7 cellular contexts compared by ENCODE assay signal in the genomic region with DNA sequence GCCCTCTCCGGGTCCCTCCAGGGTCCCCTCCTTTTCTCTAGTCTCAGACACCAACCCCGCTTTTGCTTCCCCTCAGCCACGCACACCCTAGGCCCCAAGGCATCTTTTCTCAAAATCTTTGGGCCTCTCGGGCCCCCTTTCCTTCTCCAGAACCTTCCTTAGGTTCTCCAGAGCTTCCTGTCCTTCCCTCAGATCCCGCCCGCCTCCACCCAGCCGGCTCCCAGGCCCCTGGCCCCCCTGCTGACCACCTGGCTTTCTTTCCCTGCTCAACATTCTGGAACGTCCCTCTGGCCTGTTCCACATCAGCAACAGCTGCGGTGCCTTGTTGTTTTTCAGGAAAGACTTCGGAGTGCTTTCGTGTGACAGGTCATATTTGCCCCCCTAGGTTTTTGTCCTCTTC. TPM values are rescaled to one million over a fixed set of nuclear protein-coding genes. Genes with fewer than 3 reads are reported as not detected.
A peak's percentile ranks its signal among the peaks of the same experiment; 100 is the strongest.
DNase-seq lines count a peak whose midpoint lies in the region; ATAC-seq and TF ChIP-seq lines count a peak whose summit lies in the region.

No MANE protein-coding gene starts in this region.

- no peak for TF ChIP-seq CTCF in HFFc6 (IDR thresholded peaks at IDR 0.05)

- H3K4me3 Mint-ChIP-seq in HFFc6: peak overlapping the region; percentile 90
- H3K4me3 Mint-ChIP-seq in activated T-helper 2 cell treated with anti-CD3 and anti-CD28 coated beads, Interferon-gamma antibody, Interleukin-2, Interleukin-4, amounts not matched to agents 10 μg/mL and 5 μg/mL and 100 μg/mL, durations not matched to agents 14 hours and 24 hours and 36 hours (ENCODE audit: low read depth): peak overlapping the region; percentile 91
- H3K4me3 Mint-ChIP-seq in stimulated activated memory B cell treated with anti-CD40 and anti-IgM and Interleukin-4, amounts not matched to agents 10 μg/mL and 1 μg/mL and 100 μg/mL, for 72 hours: peak overlapping the region; percentile 94

- intact Hi-C loops in activated T-helper 2 cell treated with anti-CD3 and anti-CD28 coated beads, Interferon-gamma antibody, Interleukin-2, Interleukin-4, amounts not matched to agents 10 μg/mL and 5 μg/mL and 100 μg/mL, durations not matched to agents 14 hours and 24 hours and 36 hours (cut with micrococcal nuclease): loop anchor here (2.0 to 5.0 kb wide), 2 partner anchors 17 to 50 kb away; no protein-coding TSS in a partner anchor

- H3K27me3 Mint-ChIP-seq in HFFc6 (ENCODE audit: insufficient read depth): peaks cover 1% of the 10 kb centered on the region
- H3K27me3 Mint-ChIP-seq in activated T-helper 2 cell treated with anti-CD3 and anti-CD28 coated beads, Interferon-gamma antibody, Interleukin-2, Interleukin-4, amounts not matched to agents 10 μg/mL and 5 μg/mL and 100 μg/mL, durations not matched to agents 14 hours and 24 hours and 36 hours (ENCODE audit: low read depth): no peaks in the 10 kb centered on the region
- no peaks in the 10 kb centered on the region for H3K27me3 Mint-ChIP-seq in stimulated activated memory B cell treated with anti-CD40 and anti-IgM and Interleukin-4, amounts not matched to agents 10 μg/mL and 1 μg/mL and 100 μg/mL, for 72 hours

- no peak for ATAC-seq in stimulated activated memory B cell treated with anti-CD40 and anti-IgM and Interleukin-4, amounts not matched to agents 10 μg/mL and 1 μg/mL and 100 μg/mL, for 72 hours

- H3K36me3 Mint-ChIP-seq in HFFc6 (ENCODE audit: low read depth): peaks cover 8% of the 10 kb centered on the region; the same call in 1 of the 2 replicates
- peaks cover 47% of the 10 kb centered on the region for H3K36me3 Mint-ChIP-seq in activated T-helper 2 cell treated with anti-CD3 and anti-CD28 coated beads, Interferon-gamma antibody, Interleukin-2, Interleukin-4, amounts not matched to agents 10 μg/mL and 5 μg/mL and 100 μg/mL, durations not matched to agents 14 hours and 24 hours and 36 hours (ENCODE audit: low read depth)
- H3K36me3 Mint-ChIP-seq in stimulated activated memory B cell treated with anti-CD40 and anti-IgM and Interleukin-4, amounts not matched to agents 10 μg/mL and 1 μg/mL and 100 μg/mL, for 72 hours: peaks cover 28% of the 10 kb centered on the region

- H3K4me3 ChIP-seq in iPS-18c (ENCODE audit: insufficient read depth, low read depth, low read length): peak overlapping the region; percentile 67

- H3K9me3 ChIP-seq in iPS-18c (ENCODE audit: control insufficient read depth, insufficient read depth, low read length): no peaks in the 10 kb centered on the region

- DNase-seq in HFFc6 (no peak), dedifferentiated amniotic fluid mesenchymal stem cell (ENCODE audit: extremely low spot score) (no peak), midbrain (lab: John Stamatoyannopoulos, UW) (no peak), AML-193 (lab: John Stamatoyannopoulos, UW) (no peak)
- DNase-seq in activated T-helper 2 cell treated with anti-CD3 and anti-CD28 coated beads, Interferon-gamma antibody, Interleukin-2, Interleukin-4, amounts not matched to agents 10 μg/mL and 5 μg/mL and 100 μg/mL, durations not matched to agents 14 hours and 24 hours and 36 hours (ENCODE audit: low spot score): no peak

- peak overlapping the region; percentile 50 for H3K27ac Mint-ChIP-seq in HFFc6
- H3K27ac Mint-ChIP-seq in activated T-helper 2 cell treated with anti-CD3 and anti-CD28 coated beads, Interferon-gamma antibody, Interleukin-2, Interleukin-4, amounts not matched to agents 10 μg/mL and 5 μg/mL and 100 μg/mL, durations not matched to agents 14 hours and 24 hours and 36 hours: peak overlapping the region; percentile 87
- H3K27ac Mint-ChIP-seq in stimulated activated memory B cell treated with anti-CD40 and anti-IgM and Interleukin-4, amounts not matched to agents 10 μg/mL and 1 μg/mL and 100 μg/mL, for 72 hours: peak overlapping the region; percentile 88

- no peaks in the 10 kb centered on the region for H3K9me3 Mint-ChIP-seq in HFFc6
- H3K9me3 Mint-ChIP-seq in activated T-helper 2 cell treated with anti-CD3 and anti-CD28 coated beads, Interferon-gamma antibody, Interleukin-2, Interleukin-4, amounts not matched to agents 10 μg/mL and 5 μg/mL and 100 μg/mL, durations not matched to agents 14 hours and 24 hours and 36 hours: no peaks in the 10 kb centered on the region
- no peaks in the 10 kb centered on the region for H3K9me3 Mint-ChIP-seq in stimulated activated memory B cell treated with anti-CD40 and anti-IgM and Interleukin-4, amounts not matched to agents 10 μg/mL and 1 μg/mL and 100 μg/mL, for 72 hours

- H3K4me1 Mint-ChIP-seq in HFFc6 (ENCODE audit: low read depth): peaks cover 37% of the 10 kb centered on the region
- H3K4me1 Mint-ChIP-seq in activated T-helper 2 cell treated with anti-CD3 and anti-CD28 coated beads, Interferon-gamma antibody, Interleukin-2, Interleukin-4, amounts not matched to agents 10 μg/mL and 5 μg/mL and 100 μg/mL, durations not matched to agents 14 hours and 24 hours and 36 hours (ENCODE audit: low read depth): peaks cover 47% of the 10 kb centered on the region
- peaks cover 65% of the 10 kb centered on the region for H3K4me1 Mint-ChIP-seq in stimulated activated memory B cell treated with anti-CD40 and anti-IgM and Interleukin-4, amounts not matched to agents 10 μg/mL and 1 μg/mL and 100 μg/mL, for 72 hours

RNA-seq across cellular contexts. Expression of a gene that starts 1.2 kb away (rescaled TPM):
- total RNA-seq in HFFc6 (2021; fragmentation: NEBNext Ultra II Directional; extraction: Animal tissue kit (Norgen Biotek cat#: 25700)): 10 to 100 TPM; 19.2 to 31.6 (median 23.8) TPM
- 62.7 and 64.3 TPM in 2 replicates for total RNA-seq in activated T-helper 2 cell treated with anti-CD3 and anti-CD28 coated beads, Interferon-gamma antibody, Interleukin-2, Interleukin-4, amounts not matched to agents 10 μg/mL and 5 μg/mL and 100 μg/mL, durations not matched to agents 14 hours and 24 hours and 36 hours

RNA-seq across cellular contexts. Expression of a gene that starts 35.3 kb away (rescaled TPM):
- total RNA-seq in HFFc6 (2021; fragmentation: NEBNext Ultra II Directional; extraction: Animal tissue kit (Norgen Biotek cat#: 25700)): under 1 TPM in 4 of 6 experiments, not detected in 2; 0.11 to 0.28 (median 0.20) TPM
- total RNA-seq in activated T-helper 2 cell treated with anti-CD3 and anti-CD28 coated beads, Interferon-gamma antibody, Interleukin-2, Interleukin-4, amounts not matched to agents 10 μg/mL and 5 μg/mL and 100 μg/mL, durations not matched to agents 14 hours and 24 hours and 36 hours: 0.32 and 0.62 TPM in 2 replicates

RNA-seq across cellular contexts. Expression of a gene that starts 39.9 kb away (rescaled TPM):
- 10 to 100 TPM; 11.5 to 16.4 (median 13.6) TPM for total RNA-seq in HFFc6 (2021; fragmentation: NEBNext Ultra II Directional; extraction: Animal tissue kit (Norgen Biotek cat#: 25700))
- total RNA-seq in activated T-helper 2 cell treated with anti-CD3 and anti-CD28 coated beads, Interferon-gamma antibody, Interleukin-2, Interleukin-4, amounts not matched to agents 10 μg/mL and 5 μg/mL and 100 μg/mL, durations not matched to agents 14 hours and 24 hours and 36 hours: 19.4 and 20.1 TPM in 2 replicates
